26 cellular contexts compared by ENCODE assay signal in genomic region chr2:230982126-230982525, GRCh38. TPM values are rescaled to one million over a fixed set of nuclear protein-coding genes. Genes with fewer than 3 reads are reported as not detected.
A peak's percentile ranks its signal among the peaks of the same experiment; 100 is the strongest.
DNase-seq lines count a peak whose midpoint lies in the region; ATAC-seq and TF ChIP-seq lines count a peak whose summit lies in the region.
"Had no signal": no experiment of that assay in that cellular context is flagged by ENCODE, and none has a peak within 500 bp of the region (broad histone marks: within the 10 kb centered on the region; RNA-seq: fewer than 3 reads in every experiment).

No MANE protein-coding gene starts in this region.

- H3K27ac ChIP-seq in heart left ventricle: no peak overlapping the region
- H3K27ac ChIP-seq: A549, brain microvascular endothelial cell, epithelial cell of prostate, psoas muscle, stomach, tibial artery, VCaP had no signal

- peaks cover 85% of the 10 kb centered on the region for H3K4me1 Mint-ChIP-seq in activated T-cell treated with anti-CD3 and anti-CD28 coated beads, Interleukin-2, amount 50 U/mL, for 24 hours (ENCODE audit: low read depth)
- peaks cover 69% of the 10 kb centered on the region for H3K4me1 Mint-ChIP-seq in activated naive CD8-positive, alpha-beta T cell treated with anti-CD3 and anti-CD28 coated beads, Interleukin-2, amount 10 ng/mL, durations not matched to agents 7 days and 5 days
- peaks cover 62% of the 10 kb centered on the region for H3K4me1 Mint-ChIP-seq in stimulated activated memory B cell treated with anti-CD40 and anti-IgM and Interleukin-4, amounts not matched to agents 10 μg/mL and 1 μg/mL and 100 μg/mL, for 72 hours

- no peak for ATAC-seq in activated naive CD8-positive, alpha-beta T cell treated with anti-CD3 and anti-CD28 coated beads, Interleukin-2, amount 10 ng/mL, durations not matched to agents 7 days and 5 days (ENCODE audit: low read depth)
- no peak for ATAC-seq in stimulated activated memory B cell treated with anti-CD40 and anti-IgM and Interleukin-4, amounts not matched to agents 10 μg/mL and 1 μg/mL and 100 μg/mL, for 72 hours
- ATAC-seq in HG03135 (IDR thresholded peaks at IDR 0.05; ENCODE audit: unreplicated experiment) (no peak), heart left ventricle (no peak)
- ATAC-seq: A549, left ventricle myocardium superior, psoas muscle, SK-N-SH treated with all-trans-retinoic acid at 6 μM for 48 hours had no signal

- no peak overlapping the region for H3K27ac Mint-ChIP-seq in activated T-cell treated with anti-CD3 and anti-CD28 coated beads, Interleukin-2, amount 50 U/mL, for 24 hours
- H3K27ac Mint-ChIP-seq in activated naive CD8-positive, alpha-beta T cell treated with anti-CD3 and anti-CD28 coated beads, Interleukin-2, amount 10 ng/mL, durations not matched to agents 7 days and 5 days: peak overlapping the region; percentile 79
- peak overlapping the region; percentile 93 for H3K27ac Mint-ChIP-seq in stimulated activated memory B cell treated with anti-CD40 and anti-IgM and Interleukin-4, amounts not matched to agents 10 μg/mL and 1 μg/mL and 100 μg/mL, for 72 hours

- POLR2A ChIA-PET in activated naive CD8-positive, alpha-beta T cell treated with anti-CD3 and anti-CD28 coated beads, Interleukin-2, amount 10 ng/mL, durations not matched to agents 7 days and 5 days (lab: Charles Lee): interaction anchor here (1.3 kb wide), 1 partner anchor 57 kb away, joined by 4 read pairs; the partner anchor contains the start of gene GPR55

- intact Hi-C loops in heart left ventricle (cut with DNase I): loop anchor here in 1 of 10 donors (10.0 kb wide), 1 partner anchor 77 kb away; no protein-coding TSS in a partner anchor

- no peak for DNase-seq in activated T-cell treated with anti-CD3 and anti-CD28 coated beads, Interleukin-2, amount 50 U/mL, for 24 hours
- DNase-seq in activated T-cell treated with anti-CD3 and anti-CD28 coated beads, Interleukin-2, amount 50 U/mL, for 1 hour: no peak
- DNase-seq in Jurkat, Clone E6-1 (ENCODE audit: low read depth, low spot score): no peak
- DNase-seq in activated naive CD8-positive, alpha-beta T cell treated with anti-CD3 and anti-CD28 coated beads, Interleukin-2, amount 10 ng/mL, durations not matched to agents 7 days and 5 days: no peak
- no peak for DNase-seq in heart left ventricle
- no peak for DNase-seq in cerebellar nuclear complex (lab: John Stamatoyannopoulos, UW)
- DNase-seq: AML-193, brain microvascular endothelial cell, H7, IMR-90, left ventricle myocardium superior, NCI-H1048, NCI-H1694 treated with DMSO at 0.1 percent for 48 hours, NCI-H524 treated with DMSO at 0.1 percent for 48 hours, occipital lobe, psoas muscle, stomach, T-helper 9 cell, tibial artery had no signal

- H3K36me3 ChIP-seq in heart left ventricle: no peaks in the 10 kb centered on the region
- H3K36me3 ChIP-seq: brain microvascular endothelial cell, stomach, tibial artery had no signal

- WGBS in heart left ventricle, 4 donors: 91 to 94% (median 92%) methylated on average over 5 of the region's 5 CpGs

- H3K4me1 ChIP-seq in heart left ventricle: peaks cover 0 to 5% (median 4%) of the 10 kb centered on the region in 12 donors

- no peaks in the 10 kb centered on the region for H3K9me3 Mint-ChIP-seq in activated T-cell treated with anti-CD3 and anti-CD28 coated beads, Interleukin-2, amount 50 U/mL, for 24 hours
- no peaks in the 10 kb centered on the region for H3K9me3 Mint-ChIP-seq in activated naive CD8-positive, alpha-beta T cell treated with anti-CD3 and anti-CD28 coated beads, Interleukin-2, amount 10 ng/mL, durations not matched to agents 7 days and 5 days
- H3K9me3 Mint-ChIP-seq in stimulated activated memory B cell treated with anti-CD40 and anti-IgM and Interleukin-4, amounts not matched to agents 10 μg/mL and 1 μg/mL and 100 μg/mL, for 72 hours: no peaks in the 10 kb centered on the region

- H3K9me3 ChIP-seq in heart left ventricle: no peaks in the 10 kb centered on the region
- H3K9me3 ChIP-seq: A549, psoas muscle, stomach, tibial artery had no signal

- H3K27me3 ChIP-seq in heart left ventricle: peaks cover 0 to 13% (median 6%) of the 10 kb centered on the region in 9 donors
- H3K27me3 ChIP-seq: brain microvascular endothelial cell had no signal

- peaks cover 18% of the 10 kb centered on the region for H3K27me3 Mint-ChIP-seq in activated T-cell treated with anti-CD3 and anti-CD28 coated beads, Interleukin-2, amount 50 U/mL, for 24 hours
- no peaks in the 10 kb centered on the region for H3K27me3 Mint-ChIP-seq in activated naive CD8-positive, alpha-beta T cell treated with anti-CD3 and anti-CD28 coated beads, Interleukin-2, amount 10 ng/mL, durations not matched to agents 7 days and 5 days
- peaks cover 7% of the 10 kb centered on the region for H3K27me3 Mint-ChIP-seq in stimulated activated memory B cell treated with anti-CD40 and anti-IgM and Interleukin-4, amounts not matched to agents 10 μg/mL and 1 μg/mL and 100 μg/mL, for 72 hours

- no peaks in the 10 kb centered on the region for H3K36me3 Mint-ChIP-seq in activated T-cell treated with anti-CD3 and anti-CD28 coated beads, Interleukin-2, amount 50 U/mL, for 24 hours (ENCODE audit: low read depth)
- H3K36me3 Mint-ChIP-seq in activated naive CD8-positive, alpha-beta T cell treated with anti-CD3 and anti-CD28 coated beads, Interleukin-2, amount 10 ng/mL, durations not matched to agents 7 days and 5 days: no peaks in the 10 kb centered on the region
- no peaks in the 10 kb centered on the region for H3K36me3 Mint-ChIP-seq in stimulated activated memory B cell treated with anti-CD40 and anti-IgM and Interleukin-4, amounts not matched to agents 10 μg/mL and 1 μg/mL and 100 μg/mL, for 72 hours

- no peak for TF ChIP-seq POLR2A in heart left ventricle (IDR thresholded peaks at IDR 0.05)

- H3K4me3 Mint-ChIP-seq in activated T-cell treated with anti-CD3 and anti-CD28 coated beads, Interleukin-2, amount 50 U/mL, for 24 hours: peak overlapping the region; percentile 67
- H3K4me3 Mint-ChIP-seq in activated naive CD8-positive, alpha-beta T cell treated with anti-CD3 and anti-CD28 coated beads, Interleukin-2, amount 10 ng/mL, durations not matched to agents 7 days and 5 days: peak overlapping the region; percentile 56
- no peak overlapping the region for H3K4me3 Mint-ChIP-seq in stimulated activated memory B cell treated with anti-CD40 and anti-IgM and Interleukin-4, amounts not matched to agents 10 μg/mL and 1 μg/mL and 100 μg/mL, for 72 hours

- TF ChIP-seq CTCF in heart left ventricle (IDR thresholded peaks at IDR 0.05): no peak

- H3K4me3 ChIP-seq in Jurkat, Clone E6-1 (ENCODE audit: low read length): peak overlapping the region; percentile 11; the same call in 1 of the 2 replicates
- no peak overlapping the region for H3K4me3 ChIP-seq in heart left ventricle
- H3K4me3 ChIP-seq: A549, psoas muscle, stomach, tibial artery had no signal

RNA-seq across cellular contexts. Expression of gene SPATA3, which starts 13.8 kb away (rescaled TPM):
- not detected for polyA plus RNA-seq in Jurkat, Clone E6-1 (2012; ENCODE audit: insufficient read depth, insufficient read length)
- not detected for total RNA-seq in activated naive CD8-positive, alpha-beta T cell treated with anti-CD3 and anti-CD28 coated beads, Interleukin-2, amount 10 ng/mL, durations not matched to agents 7 days and 5 days
- not detected for total RNA-seq in heart left ventricle
- not detected for polyA plus RNA-seq in heart left ventricle
- total RNA-seq: H7, IMR-90, left ventricle myocardium superior, occipital lobe, psoas muscle, stomach had no signal
- polyA plus RNA-seq: A549, IMR-90, keratinocyte, psoas muscle, stomach had no signal

RNA-seq across cellular contexts. Expression of gene C2orf72, which starts 55.2 kb away (rescaled TPM):
- polyA plus RNA-seq in Jurkat, Clone E6-1 (2012; ENCODE audit: insufficient read depth, insufficient read length): 1.1 TPM
- total RNA-seq in activated naive CD8-positive, alpha-beta T cell treated with anti-CD3 and anti-CD28 coated beads, Interleukin-2, amount 10 ng/mL, durations not matched to agents 7 days and 5 days: under 1 TPM; 0.47 to 0.48 TPM
- under 1 TPM in 5 of 9 donors, not detected in 4; 0.07 to 0.20 (median 0.08) TPM for total RNA-seq in heart left ventricle
- polyA plus RNA-seq in heart left ventricle: under 1 TPM in 1 of 2 donors, not detected in 1; 0.15 TPM
- polyA plus RNA-seq: keratinocyte had no signal

RNA-seq across cellular contexts. Expression of gene GPR55, which starts 57.1 kb away (rescaled TPM):
- not detected for polyA plus RNA-seq in Jurkat, Clone E6-1 (2012; ENCODE audit: insufficient read depth, insufficient read length)
- 10 to 100 TPM; 18.8 to 21.5 TPM for total RNA-seq in activated naive CD8-positive, alpha-beta T cell treated with anti-CD3 and anti-CD28 coated beads, Interleukin-2, amount 10 ng/mL, durations not matched to agents 7 days and 5 days
- under 1 TPM in 4 of 9 donors, not detected in 5; 0.08 to 0.36 (median 0.20) TPM for total RNA-seq in heart left ventricle
- under 1 TPM in 1 of 2 donors, not detected in 1; 0.03 TPM for polyA plus RNA-seq in heart left ventricle
- total RNA-seq: H7, IMR-90, left ventricle myocardium superior, occipital lobe had no signal
- polyA plus RNA-seq: A549, keratinocyte had no signal

Comparison
In these comparisons a context has a peak if more than half of its experiments do, and no peak if none do; other contexts are left out.
1. RNA of gene GPR55, which starts 57.1 kb away (total RNA-seq): 18.8 to 21.5 TPM in activated naive CD8-positive, alpha-beta T cell treated with anti-CD3 and anti-CD28 coated beads, Interleukin-2, amount 10 ng/mL, durations not matched to agents 7 days and 5 days; 0.08 to 0.36 TPM in heart left ventricle; every median in the first group is over 10 times any median in the second.